Comparison of ENCODE assay signal across 27 cellular contexts in the genomic region with DNA sequence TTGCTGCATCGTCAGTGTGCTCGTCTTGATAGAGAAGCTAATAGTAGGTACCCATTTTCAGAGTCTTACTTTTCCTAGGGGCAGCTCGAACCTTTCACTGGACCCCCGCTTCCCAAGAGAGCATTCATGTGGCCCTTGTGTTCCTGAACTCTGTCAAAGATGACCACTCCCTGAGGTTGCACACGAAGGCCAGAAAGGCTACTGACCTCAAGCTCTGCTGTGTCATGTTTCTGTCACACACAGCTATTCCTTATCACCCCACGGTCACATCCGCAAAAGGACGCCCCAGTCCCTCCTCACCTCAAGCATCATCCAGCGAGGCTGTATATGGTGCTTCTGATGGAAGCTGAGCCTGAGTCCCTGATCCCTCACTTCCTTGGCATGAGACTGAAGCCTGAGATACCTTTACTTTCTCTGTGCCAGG.
"Had no signal": no experiment of that assay in that cellular context is flagged by ENCODE, and none has a peak within 500 bp of the region (broad histone marks: within the 10 kb centered on the region; RNA-seq: fewer than 3 reads in every experiment).

No MANE protein-coding gene starts in this region.

- H3K27me3 ChIP-seq: colonic mucosa, hepatocyte, right lobe of liver, tibial nerve, upper lobe of left lung had no signal

- H3K4me3 ChIP-seq: colonic mucosa, hepatocyte, mucosa of descending colon, right lobe of liver, thoracic aorta, tibial nerve, upper lobe of left lung had no signal

- DNase-seq: colonic mucosa; effector CD8-positive, alpha-beta T cell; endodermal cell; head of caudate nucleus; kidney; mesenchymal stem cell; mucosa of descending colon; naive B cell; right lobe of liver; small intestine; stimulated activated CD4-positive, alpha-beta T cell treated with anti-CD3 and anti-CD28 coated beads, Interleukin-2, amount 100 ng/mL, for 24 hours; stimulated activated CD4-positive, alpha-beta T cell treated with anti-CD3 and anti-CD28 coated beads, Interleukin-4, amount 100 ng/mL, for 24 hours; stimulated activated naive CD4-positive, alpha-beta T cell treated with Interleukin-2 at 50 U/mL for 16 hours; upper lobe of left lung had no signal

- FAIRE-seq: frontal cortex, kidney, small intestine, urothelium cell line had no signal

- H3K27ac ChIP-seq: colonic mucosa, hepatocyte, parathyroid adenoma, right lobe of liver, thoracic aorta, tibial nerve, upper lobe of left lung had no signal

- ATAC-seq: left lobe of liver; mucosa of descending colon; stimulated activated effector memory CD8-positive, alpha-beta T cell treated with anti-CD3 and anti-CD28 coated beads, Interleukin-12 subunit alpha, Interleukin-12 subunit beta, amount 100 ng/mL, for 72 hours had no signal

- H3K9ac ChIP-seq: parathyroid adenoma had no signal

- H3K27me3 Mint-ChIP-seq: dendritic cell treated with granulocyte-macrophage colony-stimulating factor and Interleukin-4, amounts not matched to agents 40 ng/mL and 50 ng/mL, for 4 days; progenitor cell of endocrine pancreas had no signal

- H3K4me3 Mint-ChIP-seq: central memory CD8-positive, alpha-beta T cell; dendritic cell treated with granulocyte-macrophage colony-stimulating factor and Interleukin-4, amounts not matched to agents 40 ng/mL and 50 ng/mL, for 4 days; endodermal cell; mesothelial cell of epicardium; naive B cell; nephron; stimulated activated effector memory CD8-positive, alpha-beta T cell treated with anti-CD3 and anti-CD28 coated beads, Interleukin-12 subunit alpha, Interleukin-12 subunit beta, amount 100 ng/mL, for 72 hours had no signal

- H3K9me3 ChIP-seq: colonic mucosa, mucosa of descending colon, right lobe of liver, thoracic aorta had no signal

- H3K79me2 ChIP-seq: hepatocyte, parathyroid adenoma had no signal

- H3K27ac Mint-ChIP-seq: dendritic cell treated with granulocyte-macrophage colony-stimulating factor and Interleukin-4, amounts not matched to agents 40 ng/mL and 50 ng/mL, for 4 days; endodermal cell; mesothelial cell of epicardium; naive B cell; nephron; progenitor cell of endocrine pancreas; stimulated activated effector memory CD8-positive, alpha-beta T cell treated with anti-CD3 and anti-CD28 coated beads, Interleukin-12 subunit alpha, Interleukin-12 subunit beta, amount 100 ng/mL, for 72 hours had no signal

- H3K36me3 ChIP-seq: colonic mucosa, right lobe of liver, thoracic aorta, upper lobe of left lung had no signal

- H3K36me3 Mint-ChIP-seq: stimulated activated effector memory CD8-positive, alpha-beta T cell treated with anti-CD3 and anti-CD28 coated beads, Interleukin-12 subunit alpha, Interleukin-12 subunit beta, amount 100 ng/mL, for 72 hours had no signal

- H3K4me1 Mint-ChIP-seq: central memory CD8-positive, alpha-beta T cell; naive B cell; stimulated activated effector memory CD8-positive, alpha-beta T cell treated with anti-CD3 and anti-CD28 coated beads, Interleukin-12 subunit alpha, Interleukin-12 subunit beta, amount 100 ng/mL, for 72 hours had no signal

- H3K4me2 ChIP-seq: hepatocyte had no signal

- H2AFZ ChIP-seq: hepatocyte, parathyroid adenoma had no signal

- H3K4me1 ChIP-seq: colonic mucosa, parathyroid adenoma, right lobe of liver, tibial nerve, upper lobe of left lung had no signal
